In genomic region chr10:34626158-34626557, GRCh38 we compare ENCODE assay signal across 3 cellular contexts.
TF ChIP-seq lines count a peak whose summit lies in the region.

No MANE protein-coding gene starts in this region.

TF ChIP-seq in SK-N-SH, 30 proteins besides CTCF, POLR2A, EP300 and RAD21 (continued from another document):
- TF ChIP-seq USF1 (IDR thresholded peaks at IDR 0.05; ENCODE audit: borderline replicate concordance, low read depth) = no peak

TF ChIP-seq in SK-N-SH treated with all-trans-retinoic acid at 6 μM for 48 hours, 23 proteins besides CTCF, POLR2A, EP300 and RAD21 (continued from another document):
- no peak for TF ChIP-seq PATZ1 (CRISPR knock-in tag; IDR thresholded peaks at IDR 0.05; ENCODE audit: borderline replicate concordance)

TF ChIP-seq in GM12878, 131 proteins besides CTCF, POLR2A, EP300 and RAD21 (continued from another document):
- TF ChIP-seq PRDM15 (CRISPR knock-in tag; IDR thresholded peaks at IDR 0.05) (no peak), PML (IDR thresholded peaks at IDR 0.05; ENCODE audit: low read length) (no peak), GATAD2B (conservative IDR thresholded peaks at IDR 0.05; ENCODE audit: low read depth) (no peak), BRCA1 (IDR thresholded peaks at IDR 0.05; ENCODE audit: low read depth, low read length) (no peak), PKNOX1 (IDR thresholded peaks at IDR 0.05) (no peak), IKZF2 (IDR thresholded peaks at IDR 0.05) (no peak), KLF5 (IDR thresholded peaks at IDR 0.05; ENCODE audit: partially characterized antibody) (no peak), PBX3 (IDR thresholded peaks at IDR 0.05; ENCODE audit: insufficient replicate concordance, low read depth, low read length) (no peak), SMARCA5 (IDR thresholded peaks at IDR 0.05) (no peak), CHD2 (IDR thresholded peaks at IDR 0.05; ENCODE audit: borderline replicate concordance, low read depth, low read length) (no peak), CREB1 (IDR thresholded peaks at IDR 0.05; ENCODE audit: low read depth) (no peak), SMC3 (IDR thresholded peaks at IDR 0.05; ENCODE audit: borderline replicate concordance, low read length) (no peak), SUZ12 (IDR thresholded peaks at IDR 0.05; ENCODE audit: unreplicated experiment) (no peak), HSF1 (IDR thresholded peaks at IDR 0.05; ENCODE audit: low read depth, low read length) (no peak)
